10 cellular contexts compared by ENCODE assay signal in the genomic region with DNA sequence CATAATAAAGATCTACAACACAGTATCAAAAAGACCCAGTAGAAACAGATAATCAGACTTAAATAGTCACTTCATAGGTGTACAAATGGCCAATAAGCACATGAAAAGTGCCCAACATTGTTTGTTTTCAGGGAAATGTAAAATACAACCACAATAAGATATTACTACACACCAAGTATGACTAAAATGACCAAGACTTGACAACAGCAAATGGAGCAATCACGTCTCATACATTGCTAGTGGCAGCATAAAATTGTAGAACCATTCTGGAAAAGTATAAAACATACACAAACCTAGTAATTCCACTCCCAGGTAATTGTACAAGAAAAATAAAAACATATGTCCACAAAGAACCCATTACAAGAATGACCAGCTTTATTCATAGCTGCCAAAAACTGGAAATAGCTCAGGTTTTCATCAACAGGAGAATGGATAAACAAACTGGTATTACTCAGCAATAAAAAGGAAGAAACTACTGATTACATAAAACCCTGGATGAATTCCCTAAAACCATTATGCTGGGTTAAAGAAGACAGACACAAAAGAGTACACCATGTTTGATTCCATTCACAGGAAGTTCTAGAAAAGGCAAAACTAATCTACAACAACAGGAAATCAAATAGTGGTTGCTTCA.
DNase-seq lines count a peak whose midpoint lies in the region; ATAC-seq lines count a peak whose summit lies in the region.
"Had no signal": no experiment of that assay in that cellular context is flagged by ENCODE, and none has a peak within 500 bp of the region (broad histone marks: within the 10 kb centered on the region; RNA-seq: fewer than 3 reads in every experiment).

No MANE protein-coding gene starts in this region.

- peaks cover 30 to 38% (median 34%) of the 10 kb centered on the region in 4 donors for H3K4me1 Mint-ChIP-seq in CD4-positive, CD25-positive, alpha-beta regulatory T cell

- no peak for ATAC-seq in CD4-positive, CD25-positive, alpha-beta regulatory T cell (ENCODE audit: low read depth in 2 of 2)
- no peak for ATAC-seq in GM19395 (IDR thresholded peaks at IDR 0.05; ENCODE audit: unreplicated experiment)

- peak overlapping the region; percentile 4 for H3K4me3 ChIP-seq in CD4-positive, CD25-positive, alpha-beta regulatory T cell (ENCODE audit: low read depth, low read length)
- H3K4me3 ChIP-seq: cardiac muscle cell had no signal

- H3K4me1 ChIP-seq in CD4-positive, CD25-positive, alpha-beta regulatory T cell (ENCODE audit: control insufficient read depth, insufficient read depth, low read length, poor library complexity, severe bottlenecking): peaks cover 4% of the 10 kb centered on the region

- H3K27me3 Mint-ChIP-seq in CD4-positive, CD25-positive, alpha-beta regulatory T cell: no peaks in the 10 kb centered on the region

- DNase-seq in CD4-positive, CD25-positive, alpha-beta regulatory T cell: no peak
- DNase-seq in NCI-H226 (peak; percentile 28), dermis blood vessel endothelial cell (peak; percentile 47), non-pigmented ciliary epithelial cell (ENCODE audit: low read depth) (peak; percentile 22), NCI-H2227 (lab: John Stamatoyannopoulos, UW; ENCODE audit: unreplicated experiment) (no peak), NOMO-1 (lab: John Stamatoyannopoulos, UW; ENCODE audit: unreplicated experiment in 2 of 2) (no peak), NCI-H510A (lab: John Stamatoyannopoulos, UW) (no peak)
- DNase-seq: NCI-H526 treated with DMSO at 0.1 percent for 48 hours had no signal

- no peak overlapping the region for H3K27ac ChIP-seq in CD4-positive, CD25-positive, alpha-beta regulatory T cell (ENCODE audit: insufficient read depth, low read length, poor library complexity, severe bottlenecking)
- H3K27ac ChIP-seq: cardiac muscle cell had no signal

- H3K9me3 Mint-ChIP-seq in CD4-positive, CD25-positive, alpha-beta regulatory T cell: peaks cover 0 to 5% (median 0%) of the 10 kb centered on the region in 7 donors

- H3K36me3 ChIP-seq in CD4-positive, CD25-positive, alpha-beta regulatory T cell (ENCODE audit: control insufficient read depth, insufficient read depth, low read length): peaks cover 52% of the 10 kb centered on the region

- peak overlapping the region; percentile 43 to 63 (median 52) for H3K27ac Mint-ChIP-seq in CD4-positive, CD25-positive, alpha-beta regulatory T cell

- H3K9me3 ChIP-seq in CD4-positive, CD25-positive, alpha-beta regulatory T cell (ENCODE audit: control insufficient read depth in 2 of 2, low read length in 2 of 2): no peaks in the 10 kb centered on the region

- H3K27me3 ChIP-seq in CD4-positive, CD25-positive, alpha-beta regulatory T cell (ENCODE audit: control insufficient read depth, insufficient read depth, low read length): no peaks in the 10 kb centered on the region
- H3K27me3 ChIP-seq: cardiac muscle cell had no signal

- H3K36me3 Mint-ChIP-seq in CD4-positive, CD25-positive, alpha-beta regulatory T cell: peaks cover 52% of the 10 kb centered on the region

- peak overlapping the region in 2 of 4 donors; percentile 4 to 14 for H3K4me3 Mint-ChIP-seq in CD4-positive, CD25-positive, alpha-beta regulatory T cell

Comparison
In these comparisons a context has a peak if more than half of its experiments do, and no peak if none do; other contexts are left out.
1. DNase-seq: peak in NCI-H226 (single experiment), dermis blood vessel endothelial cell (single experiment) and non-pigmented ciliary epithelial cell (single experiment); none in CD4-positive, CD25-positive, alpha-beta regulatory T cell (0 of 3), NCI-H2227 (single experiment), NOMO-1 (0 of 2) and NCI-H510A (single experiment).